ENCODE assay signal across 20 cellular contexts in the genomic region with DNA sequence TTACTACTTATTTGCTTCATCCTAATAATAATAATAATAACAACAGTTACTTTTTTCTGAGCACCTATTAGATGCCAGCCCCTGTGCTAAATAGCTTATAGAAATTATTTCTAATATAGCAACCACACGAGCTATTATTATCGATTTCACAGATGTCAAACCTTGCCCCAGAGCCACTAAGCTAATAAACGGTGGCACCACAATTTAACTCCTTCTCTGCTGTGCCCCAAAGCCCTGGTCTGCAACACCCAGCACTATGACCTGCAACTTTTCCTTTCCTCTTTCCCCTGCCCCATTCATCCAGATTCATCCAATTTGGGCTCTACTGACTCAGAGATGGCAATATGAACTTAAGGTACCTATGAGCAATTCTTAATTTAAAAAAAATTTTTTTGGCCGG. TPM values are rescaled to one million over a fixed set of nuclear protein-coding genes. Genes with fewer than 3 reads are reported as not detected.
DNase-seq lines count a peak whose midpoint lies in the region; ATAC-seq, FAIRE-seq and TF ChIP-seq lines count a peak whose summit lies in the region.
"Had no signal": no experiment of that assay in that cellular context is flagged by ENCODE, and none has a peak within 500 bp of the region (broad histone marks: within the 10 kb centered on the region; RNA-seq: fewer than 3 reads in every experiment).

No MANE protein-coding gene starts in this region.

- WGBS in mesenchymal stem cell, result 89% methylated on average over 4 of the region's 4 CpGs

- H3K4ac ChIP-seq in mesenchymal stem cell (ENCODE audit: low read depth in 1 of 2, low read length in 2 of 2), result no peak overlapping the region

- no peak overlapping the region for H2BK5ac ChIP-seq in mesenchymal stem cell (ENCODE audit: low read depth, low read length, poor library complexity, severe bottlenecking)

- TF ChIP-seq POLR2A in Peyer's patch (IDR thresholded peaks at IDR 0.05), result no peak
- TF ChIP-seq POLR2A in endothelial cell of umbilical vein (IDR thresholded peaks at IDR 0.05; ENCODE audit: low read depth, low read length), result no peak

- H2BK120ac ChIP-seq in mesenchymal stem cell (ENCODE audit: low read depth, low read length), result no peak overlapping the region

- H3K18ac ChIP-seq in mesenchymal stem cell (ENCODE audit: low read depth in 1 of 2, low read length in 2 of 2), result no peak overlapping the region

- no peak for FAIRE-seq in endothelial cell of umbilical vein (lab: Jason Lieb, UNC)
- FAIRE-seq: K562 had no signal

- no peaks in the 10 kb centered on the region for H3K27me3 ChIP-seq in Peyer's patch
- H3K27me3 ChIP-seq in endothelial cell of umbilical vein (ENCODE audit: control insufficient read depth in 2 of 2, insufficient read depth in 2 of 2, low read length in 2 of 2), result no peaks in the 10 kb centered on the region
- H3K27me3 ChIP-seq in mesenchymal stem cell (ENCODE audit: control insufficient read depth in 1 of 2, insufficient read depth in 1 of 2, low read length in 2 of 2), result no peaks in the 10 kb centered on the region
- no peaks in the 10 kb centered on the region for H3K27me3 ChIP-seq in tibial artery
- H3K27me3 ChIP-seq in MG63, result no peaks in the 10 kb centered on the region

- no peak overlapping the region for H2AK5ac ChIP-seq in mesenchymal stem cell (ENCODE audit: low read length, severe bottlenecking)

- POLR2A ChIA-PET in endothelial cell of umbilical vein (lab: Charles Lee), result no interaction called here

- H3K14ac ChIP-seq in mesenchymal stem cell (ENCODE audit: low read length in 2 of 2), result no peak overlapping the region

- H3K4me2 ChIP-seq in endothelial cell of umbilical vein (ENCODE audit: insufficient read depth, low read length), result peak overlapping the region; percentile 55
- no peak overlapping the region for H3K4me2 ChIP-seq in mesenchymal stem cell (ENCODE audit: low read length, poor library complexity, severe bottlenecking)

- H3K27ac ChIP-seq in Peyer's patch, result peak overlapping the region in 3 of 4 donors; percentile 4 to 62 (median 23)
- H3K27ac ChIP-seq in endothelial cell of umbilical vein (ENCODE audit: insufficient read depth, low read depth, low read length), result peak overlapping the region; percentile 76
- H3K27ac ChIP-seq in mesenchymal stem cell (ENCODE audit: low read length, poor library complexity, severe bottlenecking), result no peak overlapping the region
- H3K27ac ChIP-seq in tibial artery, result peak overlapping the region; percentile 83 to 98
- H3K27ac ChIP-seq: HL-60 had no signal

- H3K79me1 ChIP-seq in mesenchymal stem cell (replicated peaks; ENCODE audit: low read length, poor library complexity, severe bottlenecking), result peaks cover 9% of the 10 kb centered on the region

- BruUV-seq in endothelial cell of umbilical vein (replicated peaks; lab: Mats Ljungman, UMichigan), result no TSS peak

- intact Hi-C loops in endothelial cell of umbilical vein (cut with micrococcal nuclease) (loop anchor here (1.0 to 5.0 kb wide), 4 partner anchors 38 to 127 kb away; partner anchors contain the start of gene RANBP3), tibial artery (cut with DNase I; ENCODE audit: low total_unique reads) (no loop called here)

- no peaks in the 10 kb centered on the region for H3K36me3 ChIP-seq in Peyer's patch
- no peaks in the 10 kb centered on the region for H3K36me3 ChIP-seq in endothelial cell of umbilical vein (ENCODE audit: control insufficient read depth in 2 of 2, extremely low read depth in 1 of 2, insufficient read depth in 2 of 2, low read length in 2 of 2)
- H3K36me3 ChIP-seq in mesenchymal stem cell (ENCODE audit: control insufficient read depth in 1 of 2, insufficient read depth in 2 of 2, low read depth in 1 of 2, low read length in 2 of 2), result peaks cover 0 to 4% of the 10 kb centered on the region in 2 experiments
- H3K36me3 ChIP-seq in tibial artery, result no peaks in the 10 kb centered on the region
- H3K36me3 ChIP-seq in MG63, result no peaks in the 10 kb centered on the region

- H2AFZ ChIP-seq in endothelial cell of umbilical vein (ENCODE audit: low read depth, low read length) (no peak overlapping the region), mesenchymal stem cell (ENCODE audit: low read depth, low read length) (no peak overlapping the region)

- no peak overlapping the region for H3K23ac ChIP-seq in mesenchymal stem cell (ENCODE audit: low read length in 2 of 2)

- CTCF ChIA-PET in endothelial cell of umbilical vein (lab: Charles Lee), result interaction anchor here (1.2 to 3.2 kb wide), 7 partner anchors 11 to 56 kb away, joined by 3 to 13 read pairs (median 5); no protein-coding TSS in a partner anchor

- DNase-seq in Peyer's patch (no peak), endothelial cell of umbilical vein (ENCODE audit: low read depth, low spot score) (no peak), mesenchymal stem cell (no peak), tibial artery (no peak), MG63 (no peak), omental fat pad (ENCODE audit: low spot score) (no peak), dedifferentiated amniotic fluid mesenchymal stem cell (ENCODE audit: extremely low spot score) (no peak)
- DNase-seq: activated CD4-positive, CD25-positive, alpha-beta regulatory T cell; AML-193; NCI-H1417; NCI-H2171; occipital lobe; stimulated activated naive CD8-positive, alpha-beta T cell treated with anti-CD3 and anti-CD28 coated beads, Interleukin-15, amount 100 ng/mL, for 72 hours had no signal

- peaks cover 34% of the 10 kb centered on the region for H3K79me2 ChIP-seq in endothelial cell of umbilical vein (ENCODE audit: control insufficient read depth, insufficient read depth, low read length)

- ATAC-seq in omental fat pad (ENCODE audit: low FRiP score) (no peak), HG02973 (IDR thresholded peaks at IDR 0.05; ENCODE audit: unreplicated experiment) (no peak)
- ATAC-seq: K562; stimulated activated naive CD8-positive, alpha-beta T cell treated with anti-CD3 and anti-CD28 coated beads, Interleukin-15, amount 100 ng/mL, for 72 hours had no signal

- H4K20me1 ChIP-seq in endothelial cell of umbilical vein (replicated peaks; ENCODE audit: control insufficient read depth, extremely low read depth, insufficient read depth, low read length), result no peaks in the 10 kb centered on the region

- H3K9ac ChIP-seq in endothelial cell of umbilical vein (replicated peaks; ENCODE audit: extremely low read depth, insufficient read depth, low read length) (peak overlapping the region; percentile 74), mesenchymal stem cell (ENCODE audit: low read length) (peak overlapping the region; percentile 78)

- H2BK12ac ChIP-seq in mesenchymal stem cell (ENCODE audit: low read length in 2 of 2), result no peak overlapping the region

- H3K9me1 ChIP-seq in endothelial cell of umbilical vein (replicated peaks; ENCODE audit: control insufficient read depth, extremely low read depth, insufficient read depth, low read length), result no peaks in the 10 kb centered on the region

- H3K9me3 ChIP-seq in Peyer's patch (no peaks in the 10 kb centered on the region), endothelial cell of umbilical vein (replicated peaks; ENCODE audit: control insufficient read depth, insufficient read depth, low read length) (no peaks in the 10 kb centered on the region), mesenchymal stem cell (ENCODE audit: control insufficient read depth, low read length) (no peaks in the 10 kb centered on the region), tibial artery (no peaks in the 10 kb centered on the region), MG63 (no peaks in the 10 kb centered on the region)
- H3K9me3 ChIP-seq: mucosa of descending colon had no signal

- no peak overlapping the region for H4K91ac ChIP-seq in mesenchymal stem cell (ENCODE audit: low read length)

- H3K4me1 ChIP-seq in Peyer's patch, result peaks cover 0 to 5% (median 2%) of the 10 kb centered on the region in 4 donors
- H3K4me1 ChIP-seq in endothelial cell of umbilical vein (ENCODE audit: control insufficient read depth, extremely low read depth, insufficient read depth, low read length), result peaks cover 52% of the 10 kb centered on the region
- H3K4me1 ChIP-seq in mesenchymal stem cell (ENCODE audit: control insufficient read depth, insufficient read depth, low read depth, low read length), result peaks cover 6% of the 10 kb centered on the region
- H3K4me1 ChIP-seq in tibial artery, result peaks cover 0 to 73% (median 61%) of the 10 kb centered on the region in 4 donors

- no peak overlapping the region for H2BK15ac ChIP-seq in mesenchymal stem cell (ENCODE audit: low read depth, poor library complexity, severe bottlenecking)

- H3K4me3 ChIP-seq in Peyer's patch (no peak overlapping the region), endothelial cell of umbilical vein (replicated peaks in 1 of 3; ENCODE audit: insufficient read depth in 1 of 3, low read depth in 1 of 3, low read length in 3 of 3) (no peak overlapping the region), mesenchymal stem cell (ENCODE audit: insufficient read depth in 1 of 2, low read depth in 1 of 2, low read length in 2 of 2) (peak overlapping the region in 1 of 2 experiments; percentile 47), tibial artery (no peak overlapping the region), MG63 (no peak overlapping the region)
- H3K4me3 ChIP-seq: K562, mucosa of descending colon had no signal

- TF ChIP-seq CTCF in Peyer's patch (IDR thresholded peaks at IDR 0.05), result no peak
- no peak for TF ChIP-seq CTCF in endothelial cell of umbilical vein (IDR thresholded peaks at IDR 0.05; ENCODE audit: extremely low read depth in 1 of 2, insufficient read depth in 1 of 2, low read depth in 1 of 2, low read length in 2 of 2)
- TF ChIP-seq CTCF in tibial artery (IDR thresholded peaks at IDR 0.05), result no peak
- TF ChIP-seq CTCF in omental fat pad (IDR thresholded peaks at IDR 0.05), result no peak

- dilution Hi-C loops in endothelial cell of umbilical vein (cut with MboI; ENCODE audit: extremely low pct_ligation_motif_present, low sequenced_read_pairs), result no loop called here

- no peak overlapping the region for H4K8ac ChIP-seq in mesenchymal stem cell (ENCODE audit: low read length)

RNA-seq across cellular contexts. Expression of gene RFX2, which starts 6.4 kb away (rescaled TPM):
- total RNA-seq in Peyer's patch (10 to 100 TPM in 2 of 4 donors, 1 to 10 TPM in 2; 2.6 to 33.9 (median 10.3) TPM), endothelial cell of umbilical vein (16.1 and 16.2 TPM in 2 replicates), omental fat pad (10 to 100 TPM in 3 of 4 donors, 1 to 10 TPM in 1; 8.1 to 93.0 (median 20.4) TPM)
- polyA plus RNA-seq in endothelial cell of umbilical vein, result 19.0 and 20.6 TPM in 2 replicates
- 11.3 and 15.3 TPM in 2 replicates for polyA plus RNA-seq in endothelial cell of umbilical vein (2011; cell fraction: cytosol; rRNA removed)
- 21.1 and 23.5 TPM in 2 replicates for polyA plus RNA-seq in endothelial cell of umbilical vein (2011; cell fraction: nucleus; rRNA removed)
- 7.6 and 11.4 TPM in 2 replicates for polyA plus RNA-seq in endothelial cell of umbilical vein (2012)
- 15.6 and 17.3 TPM in 2 replicates for polyA minus RNA-seq in endothelial cell of umbilical vein
- 3.7 TPM for polyA minus RNA-seq in endothelial cell of umbilical vein (2011; cell fraction: cytosol; rRNA and poly(A)+ RNA removed)
- polyA minus RNA-seq in endothelial cell of umbilical vein (2011; cell fraction: nucleus; rRNA and poly(A)+ RNA removed), result 21.1 and 28.7 TPM in 2 replicates
- 3.2 TPM for polyA plus RNA-seq in mesenchymal stem cell (2013, experiment 1 of 2)
- 2.9 TPM for polyA plus RNA-seq in mesenchymal stem cell (2013, experiment 2 of 2)
- 3.8 and 11.8 TPM in 2 replicates for total RNA-seq in MG63 (2014; rRNA removed; shearing (Covaris generic); ENCODE audit: low replicate concordance)

RNA-seq across cellular contexts. Expression of gene ACSBG2, which starts 31.6 kb away (rescaled TPM):
- under 1 TPM in 1 of 4 donors, not detected in 3; 0.57 TPM for total RNA-seq in Peyer's patch
- total RNA-seq in endothelial cell of umbilical vein, result not detected in 2 replicates
- polyA plus RNA-seq in endothelial cell of umbilical vein, result not detected in 2 replicates
- not detected in 2 replicates for polyA plus RNA-seq in endothelial cell of umbilical vein (2011; cell fraction: cytosol; rRNA removed)
- not detected in 2 replicates for polyA plus RNA-seq in endothelial cell of umbilical vein (2011; cell fraction: nucleus; rRNA removed)
- not detected in 2 replicates for polyA plus RNA-seq in endothelial cell of umbilical vein (2012)
- polyA minus RNA-seq in endothelial cell of umbilical vein, result not detected in 2 replicates
- not detected for polyA minus RNA-seq in endothelial cell of umbilical vein (2011; cell fraction: cytosol; rRNA and poly(A)+ RNA removed)
- not detected in 2 replicates for polyA minus RNA-seq in endothelial cell of umbilical vein (2011; cell fraction: nucleus; rRNA and poly(A)+ RNA removed)
- not detected for polyA plus RNA-seq in mesenchymal stem cell (2013, experiment 1 of 2)
- polyA plus RNA-seq in mesenchymal stem cell (2013, experiment 2 of 2), result not detected
- total RNA-seq in MG63 (2014; rRNA removed; shearing (Covaris generic); ENCODE audit: low replicate concordance), result not detected in 2 replicates
- not detected for total RNA-seq in omental fat pad
- total RNA-seq: activated T-helper 2 cell treated with anti-CD3 and anti-CD28 coated beads, Interferon-gamma antibody, Interleukin-2, Interleukin-4, amounts not matched to agents 10 μg/mL and 5 μg/mL and 100 μg/mL, durations not matched to agents 14 hours and 24 hours and 36 hours; G401; mucosa of descending colon; T-helper 2 cell treated with Interferon-gamma antibody and Interleukin-4, amounts not matched to agents 100 ng/mL and 5 ng/mL, for 36 hours had no signal
